Comparison of ENCODE assay signal across 12 cellular contexts in genomic region chr7:41695661-41696322, GRCh38. TPM values are rescaled to one million over a fixed set of nuclear protein-coding genes. Genes with fewer than 3 reads are reported as not detected.
A peak's percentile ranks its signal among the peaks of the same experiment; 100 is the strongest.
DNase-seq lines count a peak whose midpoint lies in the region; ATAC-seq, FAIRE-seq and TF ChIP-seq lines count a peak whose summit lies in the region.
"Had no signal": no experiment of that assay in that cellular context is flagged by ENCODE, and none has a peak within 500 bp of the region (broad histone marks: within the 10 kb centered on the region; RNA-seq: fewer than 3 reads in every experiment).

No MANE protein-coding gene starts in this region.

- WGBS in small intestine, 3 donors = 51 to 56% (median 55%) methylated on average over 13 of the region's 13 CpGs

- H3K27ac ChIP-seq in right atrium auricular region (peak overlapping the region; percentile 39 to 60), small intestine (ENCODE audit: low read depth in 1 of 2, low read length in 1 of 2) (peak overlapping the region in 1 of 2 donors; percentile 81)

- H3K4me1 ChIP-seq in right atrium auricular region (peaks cover 0 to 17% of the 10 kb centered on the region in 2 donors), small intestine (ENCODE audit: control insufficient read depth in 2 of 2, insufficient read depth in 1 of 2, low read depth in 1 of 2, low read length in 1 of 2) (peaks cover 2 to 3% of the 10 kb centered on the region in 2 donors)

- peak; percentile 60 for ATAC-seq in sciatic nerve
- ATAC-seq in HG03571 (IDR thresholded peaks at IDR 0.05; ENCODE audit: unreplicated experiment) = no peak
- ATAC-seq: naive thymus-derived CD8-positive, alpha-beta T cell had no signal

- intact Hi-C loops in sciatic nerve (cut with DNase I) = no loop called here

- H3K9me3 ChIP-seq in right atrium auricular region (no peaks in the 10 kb centered on the region), small intestine (ENCODE audit: control insufficient read depth, low read depth) (no peaks in the 10 kb centered on the region)

- no peak for TF ChIP-seq CTCF in astrocyte of the spinal cord (IDR thresholded peaks at IDR 0.05; ENCODE audit: low read depth, low read length)
- no peak for TF ChIP-seq CTCF in right atrium auricular region (IDR thresholded peaks at IDR 0.05)

- H3K36me3 ChIP-seq in right atrium auricular region (no peaks in the 10 kb centered on the region), small intestine (ENCODE audit: control insufficient read depth in 2 of 2, insufficient read depth in 2 of 2, low read length in 2 of 2) (no peaks in the 10 kb centered on the region)

- H3K27me3 ChIP-seq in right atrium auricular region = no peaks in the 10 kb centered on the region
- no peaks in the 10 kb centered on the region for H3K27me3 ChIP-seq in small intestine (ENCODE audit: control insufficient read depth in 2 of 2, insufficient read depth in 2 of 2, low read length in 2 of 2)

- FAIRE-seq in small intestine (lab: Jason Lieb, UNC) = no peak

- peak overlapping the region; percentile 79 for H3K4me3 ChIP-seq in astrocyte of the spinal cord (ENCODE audit: low read depth, low read length)
- H3K4me3 ChIP-seq in right atrium auricular region = peak overlapping the region; percentile 14 to 36
- H3K4me3 ChIP-seq in small intestine (ENCODE audit: low read depth in 1 of 2, low read length in 2 of 2) = no peak overlapping the region

- DNase-seq in AG20443 (ENCODE audit: low spot score) = peak; percentile 51
- no peak for DNase-seq in astrocyte of the spinal cord (ENCODE audit: low read depth, low spot score)
- no peak for DNase-seq in right atrium auricular region (ENCODE audit: low spot score)
- no peak for DNase-seq in sciatic nerve (ENCODE audit: low spot score)
- DNase-seq in NCI-H128 (lab: John Stamatoyannopoulos, UW; ENCODE audit: unreplicated experiment) = no peak
- DNase-seq in small intestine = no peak
- no peak for DNase-seq in EL
- DNase-seq: activated T-cell treated with anti-CD3 and anti-CD28 coated beads, Interleukin-2, amount 50 U/mL, for 1 hour; GOT3; naive thymus-derived CD8-positive, alpha-beta T cell had no signal

- in situ Hi-C loops in astrocyte of the spinal cord (cut with HindIII; ENCODE audit: low sequenced_read_pairs) = no loop called here

RNA-seq across cellular contexts. Expression of gene INHBA, which starts 7.1 kb away (rescaled TPM):
- total RNA-seq in right atrium auricular region (10 to 100 TPM in 1 of 2 donors, 1 to 10 TPM in 1; 4.0 to 22.2 TPM), sciatic nerve (40.4 TPM)
- under 1 TPM in 2 of 3 donors, not detected in 1; 0.27 to 0.63 TPM for polyA plus RNA-seq in small intestine
- total RNA-seq: endodermal cell; naive thymus-derived CD8-positive, alpha-beta T cell had no signal
- polyA plus RNA-seq: naive thymus-derived CD8-positive, alpha-beta T cell had no signal

Comparison
In these comparisons a context has a peak if more than half of its experiments do, and no peak if none do; other contexts are left out.
1. H3K4me3 ChIP-seq: peak in astrocyte of the spinal cord (single experiment) and right atrium auricular region (2 of 2); none in small intestine (0 of 2).